In the genomic region with DNA sequence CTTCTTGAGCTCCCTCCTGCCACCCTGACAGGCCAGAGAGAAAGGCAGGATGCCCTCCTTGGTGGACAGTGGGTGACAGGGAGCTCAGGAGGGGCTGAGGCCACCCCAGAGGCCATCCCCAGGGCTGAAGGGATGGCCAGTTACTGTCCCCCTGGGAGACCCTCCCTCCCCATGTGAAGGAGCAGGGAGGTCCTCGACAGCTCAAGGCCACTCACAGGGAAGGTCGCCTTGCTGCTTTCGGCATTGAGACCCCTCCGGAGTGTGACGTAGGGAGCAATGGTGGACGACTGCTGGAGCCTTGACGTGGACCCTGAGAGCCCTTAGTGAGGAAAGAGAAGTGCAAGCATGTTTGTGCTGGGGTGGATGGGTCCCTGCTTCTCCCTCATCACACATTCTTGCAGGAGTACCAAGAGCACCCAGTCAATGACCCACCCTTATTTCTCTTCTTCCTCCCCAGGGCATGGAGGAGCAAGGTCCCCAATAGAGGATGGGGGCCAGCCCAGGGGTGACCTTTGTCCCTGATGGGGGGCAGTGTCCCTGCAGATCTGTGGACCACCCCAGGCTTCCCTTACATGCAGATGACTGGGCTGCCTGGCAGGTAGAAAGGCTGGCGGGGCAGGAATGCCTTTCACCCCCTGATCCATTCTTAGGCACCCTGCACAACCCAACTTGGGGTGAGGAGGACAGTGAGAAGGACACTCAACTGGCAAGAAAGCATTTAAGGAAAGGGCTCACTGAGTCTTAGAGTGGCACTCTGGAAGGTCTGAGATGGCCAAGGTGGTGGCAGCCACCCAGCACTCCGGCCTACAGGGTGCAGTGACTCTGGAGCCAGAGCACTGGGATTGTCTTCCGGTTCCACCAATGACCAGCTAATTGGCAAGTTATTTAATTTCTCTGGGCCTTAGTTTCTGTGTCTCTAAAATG, we compare ENCODE assay signal across 17 cellular contexts. TPM values are rescaled to one million over a fixed set of nuclear protein-coding genes. Genes with fewer than 3 reads are reported as not detected.
DNase-seq lines count a peak whose midpoint lies in the region; ATAC-seq, FAIRE-seq and TF ChIP-seq lines count a peak whose summit lies in the region.
"Had no signal": no experiment of that assay in that cellular context is flagged by ENCODE, and none has a peak within 500 bp of the region (broad histone marks: within the 10 kb centered on the region; RNA-seq: fewer than 3 reads in every experiment).

No MANE protein-coding gene starts in this region.

- ATAC-seq in activated T-helper 17 cell treated with anti-CD3 and anti-CD28 coated beads, Interleukin-2, amount 50 U/mL, for 72 hours (replicated peaks) = no peak
- ATAC-seq in SK-N-SH treated with all-trans-retinoic acid at 6 μM for 48 hours (no peak), HG02610 (IDR thresholded peaks at IDR 0.05; ENCODE audit: unreplicated experiment) (no peak)

- TF ChIP-seq CTCF in HFFc6 (IDR thresholded peaks at IDR 0.05) (no peak), H1 (IDR thresholded peaks at IDR 0.05; ENCODE audit: control extremely low read depth in 1 of 3, insufficient read depth in 1 of 3, low read depth in 1 of 3, low read length in 3 of 3) (no peak), thyroid gland (IDR thresholded peaks at IDR 0.05) (no peak)

- H3K36me3 Mint-ChIP-seq in HFFc6 (ENCODE audit: low read depth) = no peaks in the 10 kb centered on the region
- peaks cover 42% of the 10 kb centered on the region for H3K36me3 Mint-ChIP-seq in activated T-helper 17 cell treated with anti-CD3 and anti-CD28 coated beads, Interleukin-2, amount 50 U/mL, for 72 hours (ENCODE audit: low read depth)
- H3K36me3 Mint-ChIP-seq: CD4-positive, CD25-positive, alpha-beta regulatory T cell had no signal

- H3K4me3 ChIP-seq in H1 (ENCODE audit: extremely low read depth in 1 of 4, insufficient read depth in 2 of 4, low read depth in 3 of 4, low read length in 4 of 4) = no peak overlapping the region
- no peak overlapping the region for H3K4me3 ChIP-seq in thyroid gland (replicated peaks in 1 of 3)
- H3K4me3 ChIP-seq: Peyer's patch had no signal

- H3K36me3 ChIP-seq in H1 (ENCODE audit: control insufficient read depth in 2 of 4, insufficient read depth in 4 of 4, low read length in 3 of 4) (peaks cover 0 to 14% (median 6%) of the 10 kb centered on the region in 4 experiments; a peak in 3 of 8 replicates), thyroid gland (no peaks in the 10 kb centered on the region)

- H2BK120ac ChIP-seq in H1 (replicated peaks; ENCODE audit: low read depth, low read length) = no peak overlapping the region

- peaks cover 41% of the 10 kb centered on the region for H3K4me1 Mint-ChIP-seq in HFFc6 (ENCODE audit: low read depth)
- peaks cover 17% of the 10 kb centered on the region for H3K4me1 Mint-ChIP-seq in activated T-helper 17 cell treated with anti-CD3 and anti-CD28 coated beads, Interleukin-2, amount 50 U/mL, for 72 hours

- peaks cover 4 to 5% of the 10 kb centered on the region in 2 experiments for H4K20me1 ChIP-seq in H1 (replicated peaks in 1 of 2; ENCODE audit: control insufficient read depth in 1 of 2, insufficient read depth in 2 of 2, low read length in 2 of 2)

- H3K18ac ChIP-seq in H1 (ENCODE audit: extremely low read depth, low read length) = no peak overlapping the region

- H4K5ac ChIP-seq in H1 (ENCODE audit: insufficient read length, low read depth, low read length) = no peak overlapping the region

- H2AK5ac ChIP-seq in H1 (ENCODE audit: low read depth, low read length) = no peak overlapping the region

- no peak overlapping the region for H3K9ac ChIP-seq in H1 (replicated peaks in 1 of 4; ENCODE audit: extremely low read depth in 1 of 4, low read depth in 3 of 4, low read length in 3 of 4)

- H3K9me3 ChIP-seq in H1 (ENCODE audit: insufficient read depth in 2 of 2, low read depth in 1 of 2, low read length in 1 of 2) (no peaks in the 10 kb centered on the region), thyroid gland (no peaks in the 10 kb centered on the region)
- H3K9me3 ChIP-seq: Caco-2, Peyer's patch had no signal

- H3K9me3 Mint-ChIP-seq in HFFc6 = no peaks in the 10 kb centered on the region
- no peaks in the 10 kb centered on the region for H3K9me3 Mint-ChIP-seq in activated T-helper 17 cell treated with anti-CD3 and anti-CD28 coated beads, Interleukin-2, amount 50 U/mL, for 72 hours
- H3K9me3 Mint-ChIP-seq: CD4-positive, CD25-positive, alpha-beta regulatory T cell had no signal

- peaks cover 3% of the 10 kb centered on the region for H3K27me3 Mint-ChIP-seq in HFFc6 (ENCODE audit: insufficient read depth)
- no peaks in the 10 kb centered on the region for H3K27me3 Mint-ChIP-seq in activated T-helper 17 cell treated with anti-CD3 and anti-CD28 coated beads, Interleukin-2, amount 50 U/mL, for 72 hours
- H3K27me3 Mint-ChIP-seq: CD4-positive, CD25-positive, alpha-beta regulatory T cell had no signal

- CTCF ChIA-PET in H1 (lab: Charles Lee; ENCODE audit: partially characterized antibody) = interaction anchor here (0.8 to 10.7 kb wide), 27 partner anchors 8 to 278 kb away, joined by 3 to 119 read pairs (median 4); no protein-coding TSS in a partner anchor

- no peak for TF ChIP-seq POLR2A in H1 (IDR thresholded peaks at IDR 0.05; ENCODE audit: control extremely low read depth in 1 of 2, low read depth in 2 of 2, low read length in 2 of 2)
- no peak for TF ChIP-seq POLR2A in thyroid gland (IDR thresholded peaks at IDR 0.05)

- no peak overlapping the region for H2BK12ac ChIP-seq in H1 (ENCODE audit: low read depth, low read length)

- H3K27me3 ChIP-seq in H1 (replicated peaks in 1 of 4; ENCODE audit: control insufficient read depth in 3 of 4, extremely low read depth in 1 of 4, insufficient read depth in 3 of 4, low read length in 3 of 4) = no peaks in the 10 kb centered on the region
- no peaks in the 10 kb centered on the region for H3K27me3 ChIP-seq in thyroid gland
- H3K27me3 ChIP-seq: Peyer's patch had no signal

- H3K14ac ChIP-seq in H1 (ENCODE audit: insufficient read length) = no peak overlapping the region

- H3K4me2 ChIP-seq in H1 (ENCODE audit: insufficient read depth in 1 of 2, low read depth in 2 of 2, low read length in 2 of 2) = no peak overlapping the region

- H3K79me2 ChIP-seq in H1 (ENCODE audit: control insufficient read depth in 1 of 2, insufficient read depth in 2 of 2, low read length in 2 of 2) = no peaks in the 10 kb centered on the region

- no peak overlapping the region for H3K4me3 Mint-ChIP-seq in HFFc6
- peak overlapping the region; percentile 69 for H3K4me3 Mint-ChIP-seq in activated T-helper 17 cell treated with anti-CD3 and anti-CD28 coated beads, Interleukin-2, amount 50 U/mL, for 72 hours
- H3K4me3 Mint-ChIP-seq: CD4-positive, CD25-positive, alpha-beta regulatory T cell had no signal

- no peak overlapping the region for H3K56ac ChIP-seq in H1 (replicated peaks; ENCODE audit: insufficient read length, low read depth, low read length)

- H3K27ac ChIP-seq in H1 (ENCODE audit: low read depth, low read length) (no peak overlapping the region), thyroid gland (peak overlapping the region; percentile 82 to 91 (median 87))

- no peak overlapping the region for H2AFZ ChIP-seq in H1 (ENCODE audit: low read length)

- no peak overlapping the region for H2BK15ac ChIP-seq in H1 (ENCODE audit: low read length)

- H4K91ac ChIP-seq in H1 (replicated peaks; ENCODE audit: insufficient read length, low read length) = no peak overlapping the region

- no peak overlapping the region for H3K23ac ChIP-seq in H1 (ENCODE audit: insufficient read length)

- H3K4me1 ChIP-seq in H1 (replicated peaks in 1 of 4; ENCODE audit: control insufficient read depth in 3 of 4, insufficient read depth in 4 of 4, low read length in 3 of 4) (no peaks in the 10 kb centered on the region), thyroid gland (peaks cover 51 to 76% of the 10 kb centered on the region in 2 donors)

- intact Hi-C loops in thyroid gland (cut with DNase I) = loop anchor here (5.0 to 10.0 kb wide), 2 partner anchors 87 to 145 kb away; no protein-coding TSS in a partner anchor

- no peaks in the 10 kb centered on the region for H3K79me1 ChIP-seq in H1 (ENCODE audit: low read depth, low read length)

- H2BK5ac ChIP-seq in H1 (ENCODE audit: low read depth, low read length) = peak overlapping the region; percentile 42; the same call in 1 of the 2 replicates

- peak overlapping the region; percentile 81 for H3K27ac Mint-ChIP-seq in HFFc6
- H3K27ac Mint-ChIP-seq in activated T-helper 17 cell treated with anti-CD3 and anti-CD28 coated beads, Interleukin-2, amount 50 U/mL, for 72 hours = peak overlapping the region; percentile 88
- H3K27ac Mint-ChIP-seq: CD4-positive, CD25-positive, alpha-beta regulatory T cell had no signal

- H2BK20ac ChIP-seq in H1 (ENCODE audit: low read length) = no peak overlapping the region

- POLR2A ChIA-PET in H1 (lab: Charles Lee; ENCODE audit: partially characterized antibody) = interaction anchor here (0.9 kb wide), 1 partner anchor 211 kb away, joined by 3 read pairs; no protein-coding TSS in a partner anchor

- 87% methylated on average over 10 of the region's 10 CpGs; no CpG with 5 or more reads in 1 of the 2 experiments for WGBS in H1 (ENCODE audit: extremely low coverage in 1 of 2, insufficient coverage in 1 of 2, insufficient read length in 1 of 2, insufficient replicate concordance in 2 of 2, low coverage in 1 of 2, low lambda C conversion rate in 2 of 2, missing lambda C conversion rate in 1 of 2), 2 experiments
- 57 to 60% methylated on average over 2 to 10 of the region's 10 CpGs for WGBS in thyroid gland, 2 donors

- DNase-seq in HFFc6 = no peak
- DNase-seq in H1 (ENCODE audit: low read depth in 1 of 2, low spot score in 2 of 2) = no peak
- peak; percentile 88 to 89 for DNase-seq in thyroid gland
- DNase-seq in effector CD4-positive, alpha-beta T cell = no peak
- DNase-seq: ACHN; Caco-2; CD4-positive, CD25-positive, alpha-beta regulatory T cell; Karpas-422; MM.1S; NCI-H1092 treated with DMSO at 0.1 percent for 48 hours; NCI-H510A treated with DMSO at 0.1 percent for 48 hours; SHP77 had no signal

- no peak for TF ChIP-seq EP300 in H1 (IDR thresholded peaks at IDR 0.05; ENCODE audit: borderline replicate concordance in 1 of 2, low read depth in 2 of 2, low read length in 2 of 2)

- TF ChIP-seq RAD21 in H1 (IDR thresholded peaks at IDR 0.05 in 1 of 2, conservative IDR thresholded peaks at IDR 0.05 in 1 of 2; ENCODE audit: low read depth in 2 of 2, low read length in 2 of 2) = no peak

- FAIRE-seq in H1 (lab: Jason Lieb, UNC) = no peak
- FAIRE-seq: H54 had no signal

- H4K8ac ChIP-seq in H1 (ENCODE audit: extremely low read depth, insufficient read depth, low read length) = no peak overlapping the region

- H3K4ac ChIP-seq in H1 (replicated peaks; ENCODE audit: insufficient read length, low read depth, low read length) = no peak overlapping the region

- H3K23me2 ChIP-seq in H1 (ENCODE audit: low read depth, low read length) = no peaks in the 10 kb centered on the region

RNA-seq across cellular contexts. Expression of gene C11orf58, which starts 51.4 kb away (rescaled TPM):
- 100 to 1,000 TPM; 107 to 166 (median 144) TPM for total RNA-seq in HFFc6 (2021; fragmentation: NEBNext Ultra II Directional; extraction: Animal tissue kit (Norgen Biotek cat#: 25700))
- 100 to 1,000 TPM; 122 to 126 TPM for total RNA-seq in activated T-helper 17 cell treated with anti-CD3 and anti-CD28 coated beads, Interleukin-2, amount 50 U/mL, for 72 hours
- 161 and 181 TPM in 2 replicates for total RNA-seq in H1 (2021; fragmentation: NEBNext Ultra II Directional; extraction: Animal tissue kit (Norgen Biotek cat#: 25700))
- 67.4 and 70.7 TPM in 2 replicates for polyA plus RNA-seq in H1 (2011; rRNA removed)
- polyA plus RNA-seq in H1 (2011; cell fraction: cytosol; rRNA removed) = 181 TPM
- polyA plus RNA-seq in H1 (2011; cell fraction: nucleus; rRNA removed) = 41.0 TPM
- polyA plus RNA-seq in H1 (2012, experiment 1 of 2) = 228 to 336 TPM (median 257 TPM) in 4 replicates
- polyA plus RNA-seq in H1 (2012, experiment 2 of 2) = 25.3 TPM
- 125 TPM for polyA plus RNA-seq in H1 (2013, experiment 1 of 2)
- 113 TPM for polyA plus RNA-seq in H1 (2013, experiment 2 of 2)
- polyA minus RNA-seq in H1 (2011; rRNA and poly(A)+ RNA removed) = 35.3 and 53.0 TPM in 2 replicates
- 128 TPM for polyA minus RNA-seq in H1 (2011; cell fraction: cytosol; rRNA and poly(A)+ RNA removed)
- 70.9 TPM for polyA minus RNA-seq in H1 (2011; cell fraction: nucleus; rRNA and poly(A)+ RNA removed)
- total RNA-seq in thyroid gland = 100 to 1,000 TPM; 190 to 280 (median 195) TPM

Comparison
In these comparisons a context has a peak if more than half of its experiments do, and no peak if none do; other contexts are left out.
1. DNase-seq: peak in thyroid gland (2 of 2); none in HFFc6 (single experiment), H1 (0 of 2) and effector CD4-positive, alpha-beta T cell (single experiment).